In the genomic region with DNA sequence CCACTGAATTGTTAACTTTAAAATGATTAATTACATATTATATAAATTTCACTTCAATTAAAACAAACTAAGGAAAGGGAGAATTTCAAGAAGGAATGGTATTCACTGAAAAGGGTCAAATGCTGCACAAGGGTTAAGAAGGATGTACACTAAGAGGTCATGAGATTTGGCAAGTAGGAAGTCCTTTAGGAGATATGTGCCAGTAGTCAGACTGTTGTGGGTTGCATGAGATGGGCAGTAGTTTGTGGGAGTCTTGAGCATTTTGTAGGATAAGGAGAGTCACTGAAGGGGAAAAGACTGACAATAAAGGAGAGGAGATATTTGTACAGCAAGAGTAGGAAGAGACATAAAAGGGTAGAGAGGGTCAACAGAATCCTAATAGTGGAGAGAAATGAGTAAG, we compare ENCODE assay signal across 21 cellular contexts. TPM values are rescaled to one million over a fixed set of nuclear protein-coding genes. Genes with fewer than 3 reads are reported as not detected.
DNase-seq lines count a peak whose midpoint lies in the region; ATAC-seq and TF ChIP-seq lines count a peak whose summit lies in the region.
"Had no signal": no experiment of that assay in that cellular context is flagged by ENCODE, and none has a peak within 500 bp of the region (broad histone marks: within the 10 kb centered on the region; RNA-seq: fewer than 3 reads in every experiment).

No MANE protein-coding gene starts in this region.

- H3K36me3 Mint-ChIP-seq in MCF 10A (ENCODE audit: insufficient read depth, unreplicated experiment): no peaks in the 10 kb centered on the region
- H3K36me3 Mint-ChIP-seq: CD8-positive, alpha-beta T cell had no signal

- POLR2A ChIA-PET in MCF 10A (lab: Yijun Ruan, JAX): interaction anchor here (0.9 to 2.5 kb wide), 2 partner anchors 8 to 11 kb away, joined by 3 to 9 read pairs; no protein-coding TSS in a partner anchor

- no peaks in the 10 kb centered on the region for H3K36me3 ChIP-seq in mammary epithelial cell (ENCODE audit: insufficient read depth, low read length)

- ATAC-seq in GM18502 (IDR thresholded peaks at IDR 0.05; ENCODE audit: poor library complexity, unreplicated experiment): no peak
- ATAC-seq: CD8-positive, alpha-beta T cell; GM12878; Right ventricle myocardium inferior had no signal

- H3K4me2 ChIP-seq in mammary epithelial cell (ENCODE audit: insufficient read depth, low read depth, low read length): peak overlapping the region; percentile 44
- H3K4me2 ChIP-seq: KMS-11 had no signal

- H3K4me3 ChIP-seq in mammary epithelial cell (replicated peaks in 1 of 3; ENCODE audit: insufficient read depth in 1 of 3, low read depth in 2 of 3, low read length in 3 of 3): no peak overlapping the region
- H3K4me3 ChIP-seq: GM12878 had no signal

- H4K20me1 ChIP-seq in mammary epithelial cell (ENCODE audit: insufficient read depth, low read length): no peaks in the 10 kb centered on the region

- BruUV-seq in mammary epithelial cell (replicated peaks; lab: Mats Ljungman, UMichigan) (no TSS peak), MCF 10A (replicated peaks; lab: Mats Ljungman, UMichigan) (no TSS peak)

- peaks cover 18% of the 10 kb centered on the region for H3K4me1 ChIP-seq in mammary epithelial cell (ENCODE audit: insufficient read depth, low read length)

- peak overlapping the region; percentile 4 for H2AFZ ChIP-seq in mammary epithelial cell (ENCODE audit: low read depth, low read length)

- CTCF ChIA-PET in mammary epithelial cell (lab: Charles Lee; ENCODE audit: low non-redundant PET): no interaction called here
- CTCF ChIA-PET in MCF 10A (lab: Yijun Ruan, JAX): no interaction called here

- DNase-seq in mammary epithelial cell (no peak), MCF 10A (ENCODE audit: unreplicated experiment) (no peak), OCI-M1 (lab: John Stamatoyannopoulos, UW) (peak; percentile 86), epithelial cell of prostate (ENCODE audit: low read depth, low spot score) (no peak), GM19238 (ENCODE audit: insufficient read length, low spot score) (no peak), NCI-H524 (lab: John Stamatoyannopoulos, UW) (no peak), kidney glomerular epithelial cell (lab: John Stamatoyannopoulos, UW) (no peak)
- DNase-seq: Calu3; CD8-positive, alpha-beta T cell; EL; HFFc6; MM.1S; NCI-H1694 treated with DMSO at 0.1 percent for 48 hours; NCI-H2227 treated with DMSO at 0.1 percent for 48 hours; NCI-H510A treated with DMSO at 0.1 percent for 48 hours; NCI-H82; SW 1271 had no signal

- H3K4me3 Mint-ChIP-seq in MCF 10A (ENCODE audit: unreplicated experiment): no peak overlapping the region
- H3K4me3 Mint-ChIP-seq: CD8-positive, alpha-beta T cell; HFFc6 had no signal

- peaks cover 7% of the 10 kb centered on the region for H3K4me1 Mint-ChIP-seq in MCF 10A (ENCODE audit: insufficient read depth, unreplicated experiment)

- H3K27ac ChIP-seq in mammary epithelial cell (ENCODE audit: insufficient read depth, low read depth, low read length) (peak overlapping the region; percentile 27), epithelial cell of prostate (peak overlapping the region; percentile 88)
- H3K27ac ChIP-seq: KMS-11 had no signal

- H3K79me2 ChIP-seq in mammary epithelial cell (ENCODE audit: insufficient read depth, low read length): no peaks in the 10 kb centered on the region

- intact Hi-C loops in mammary epithelial cell (cut with micrococcal nuclease): loop anchor here (5.0 kb wide), 1 partner anchor 97 kb away; no protein-coding TSS in a partner anchor
- intact Hi-C loops in MCF 10A (cut with micrococcal nuclease): no loop called here

- in situ Hi-C loops in mammary epithelial cell (cut with MboI; ENCODE audit: low sequenced_read_pairs in 2 of 2): no loop called here

- no peak overlapping the region for H3K27ac Mint-ChIP-seq in MCF 10A (ENCODE audit: low read depth, unreplicated experiment)
- H3K27ac Mint-ChIP-seq: CD8-positive, alpha-beta T cell; HFFc6 had no signal

- no peak for TF ChIP-seq CTCF in mammary epithelial cell (conservative IDR thresholded peaks at IDR 0.05 in 1 of 2, IDR thresholded peaks at IDR 0.05 in 1 of 2; ENCODE audit: extremely low read depth in 1 of 2, insufficient read depth in 1 of 2, low read depth in 1 of 2, low read length in 2 of 2)
- TF ChIP-seq CTCF in MCF 10A (IDR thresholded peaks at IDR 0.05; ENCODE audit: unreplicated experiment): no peak

- no peaks in the 10 kb centered on the region for H3K9me3 Mint-ChIP-seq in MCF 10A (ENCODE audit: unreplicated experiment)
- H3K9me3 Mint-ChIP-seq: CD8-positive, alpha-beta T cell; HFFc6 had no signal

- H3K27me3 Mint-ChIP-seq in MCF 10A (ENCODE audit: insufficient read depth, unreplicated experiment): no peaks in the 10 kb centered on the region

- H3K27me3 ChIP-seq in mammary epithelial cell (ENCODE audit: insufficient read depth, low read length): no peaks in the 10 kb centered on the region

- dilution Hi-C loops in mammary epithelial cell (cut with HindIII; ENCODE audit: low sequenced_read_pairs): no loop called here

- H3K9me3 ChIP-seq in mammary epithelial cell (replicated peaks; ENCODE audit: insufficient read depth, low read length): no peaks in the 10 kb centered on the region

- H3K9ac ChIP-seq in mammary epithelial cell (ENCODE audit: insufficient read depth, low read length): no peak overlapping the region
- H3K9ac ChIP-seq: KMS-11 had no signal

RNA-seq across cellular contexts. Expression of a gene that starts 12.4 kb away (rescaled TPM):
- 100 to 1,000 TPM in 1 of 2 donors, 10 to 100 TPM in 1; 71.0 to 102 TPM for total RNA-seq in mammary epithelial cell
- polyA plus RNA-seq in mammary epithelial cell: 39.4 TPM
- 149 TPM for polyA minus RNA-seq in mammary epithelial cell
- total RNA-seq in MCF 10A (2022): 104 and 105 TPM in 2 replicates
